1 cellular context compared by ENCODE assay signal in the genomic region with DNA sequence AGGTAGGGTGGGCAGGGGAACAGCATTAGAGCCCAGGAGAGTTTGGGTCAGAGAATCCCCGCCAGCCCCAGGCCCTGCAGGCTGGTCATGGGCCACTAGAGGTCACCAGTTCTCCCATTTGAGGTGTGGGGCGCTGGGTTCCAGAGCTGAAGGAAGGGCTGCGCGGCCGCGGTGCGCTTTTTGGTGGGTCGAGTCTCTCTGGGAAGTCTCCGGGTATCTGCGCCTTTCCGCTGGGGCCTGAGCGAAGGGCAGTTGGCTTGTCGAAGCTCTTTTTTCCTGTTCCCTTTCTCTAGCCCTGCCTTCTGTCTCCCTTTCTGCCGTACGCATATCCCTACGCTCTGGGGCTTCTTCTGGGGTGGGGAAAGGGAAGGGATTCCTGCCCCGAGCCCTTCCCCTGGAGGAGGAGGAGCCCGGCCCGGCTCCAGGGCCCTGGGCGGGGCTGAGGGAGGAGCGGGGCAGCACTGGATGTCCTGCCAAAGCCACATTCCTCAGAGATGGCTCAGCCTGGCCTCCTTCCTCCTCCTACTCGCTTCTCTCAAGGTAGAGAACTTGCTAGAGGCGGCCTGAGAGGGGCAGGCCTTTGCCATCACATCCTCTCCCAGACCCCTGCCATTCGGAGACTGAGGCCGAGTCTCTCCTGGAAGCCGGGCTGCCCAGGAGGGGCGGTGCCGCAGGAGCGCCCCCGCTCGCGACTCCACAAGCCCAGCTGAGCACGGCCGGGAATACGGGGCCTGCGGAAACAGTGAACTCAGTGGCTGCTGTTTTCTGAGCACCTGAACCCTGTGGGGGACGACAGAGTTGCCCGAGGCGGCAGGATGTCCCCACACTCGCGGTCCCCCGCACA.
TF ChIP-seq lines count a peak whose summit lies in the region.

No MANE protein-coding gene starts in this region.

TF ChIP-seq in HepG2, 621 proteins besides CTCF, POLR2A, EP300 and RAD21 (continued from another document and continues in another):
- TF ChIP-seq, protein P1, sequence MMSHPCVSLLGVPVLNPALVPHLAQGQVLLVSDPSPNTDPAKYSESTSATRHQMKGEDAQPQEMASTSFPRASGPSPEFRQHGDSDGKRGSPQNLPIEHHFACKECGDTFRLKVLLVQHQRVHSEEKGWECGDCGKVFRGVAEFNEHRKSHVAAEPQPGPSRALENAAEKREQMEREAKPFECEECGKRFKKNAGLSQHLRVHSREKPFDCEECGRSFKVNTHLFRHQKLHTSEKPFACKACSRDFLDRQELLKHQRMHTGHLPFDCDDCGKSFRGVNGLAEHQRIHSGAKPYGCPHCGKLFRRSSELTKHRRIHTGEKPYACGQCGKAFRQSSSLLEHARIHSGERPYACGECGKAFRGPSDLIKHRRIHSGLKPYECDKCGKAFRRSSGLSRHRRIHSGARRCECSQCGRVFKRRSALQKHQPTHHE (CRISPR knock-in tag; IDR thresholded peaks at IDR 0.05; ENCODE audit: borderline replicate concordance) = peak; percentile 51; the same call in 1 of the 2 replicates
- TF ChIP-seq ZNF468 (CRISPR knock-in tag; IDR thresholded peaks at IDR 0.05) (no peak), DNMT3B (CRISPR knock-in tag; conservative IDR thresholded peaks at IDR 0.05) (no peak), ZNF629 (CRISPR knock-in tag; conservative IDR thresholded peaks at IDR 0.05) (no peak), NCOR1 (IDR thresholded peaks at IDR 0.05; ENCODE audit: borderline replicate concordance, low read length) (no peak; the same call in 1 of the 2 replicates), MATR3 (CRISPR knock-in tag; IDR thresholded peaks at IDR 0.05) (no peak), PRMT3 (CRISPR knock-in tag; IDR thresholded peaks at IDR 0.05; ENCODE audit: borderline replicate concordance, low read depth) (no peak), BHLHE40 (IDR thresholded peaks at IDR 0.05; ENCODE audit: low read length) (no peak), GTF2F1 (IDR thresholded peaks at IDR 0.05; ENCODE audit: low read length) (no peak), ZNF136 (CRISPR knock-in tag; IDR thresholded peaks at IDR 0.05; ENCODE audit: low read depth) (no peak), HNRNPUL1 (IDR thresholded peaks at IDR 0.05; ENCODE audit: low read depth, low read length) (no peak), CCDC6 (CRISPR knock-in tag; IDR thresholded peaks at IDR 0.05) (no peak), ZFP62 (CRISPR knock-in tag; IDR thresholded peaks at IDR 0.05) (no peak), ZNF562 (CRISPR knock-in tag; IDR thresholded peaks at IDR 0.05; ENCODE audit: borderline replicate concordance) (no peak), BRCA1 (CRISPR knock-in tag; IDR thresholded peaks at IDR 0.05) (no peak), MIER3 (CRISPR knock-in tag; IDR thresholded peaks at IDR 0.05; ENCODE audit: borderline replicate concordance) (no peak), TSC22D2 (CRISPR knock-in tag; IDR thresholded peaks at IDR 0.05; ENCODE audit: borderline replicate concordance) (no peak; the same call in 1 of the 2 replicates), HES4 (CRISPR knock-in tag; IDR thresholded peaks at IDR 0.05; ENCODE audit: borderline replicate concordance) (no peak), PRPF4 (IDR thresholded peaks at IDR 0.05; ENCODE audit: low read depth, low read length, poor library complexity, severe bottlenecking) (no peak), ZNF234 (CRISPR knock-in tag; conservative IDR thresholded peaks at IDR 0.05) (no peak; the same call in 1 of the 2 replicates), ZNF556 (CRISPR knock-in tag; IDR thresholded peaks at IDR 0.05; ENCODE audit: borderline replicate concordance) (no peak), PHB2 (IDR thresholded peaks at IDR 0.05; ENCODE audit: partially characterized antibody) (no peak), ATRX (CRISPR knock-in tag; IDR thresholded peaks at IDR 0.05; ENCODE audit: borderline replicate concordance) (no peak), SCMH1 (CRISPR knock-in tag; IDR thresholded peaks at IDR 0.05; ENCODE audit: borderline replicate concordance) (no peak), TRIM24 (CRISPR knock-in tag; IDR thresholded peaks at IDR 0.05) (no peak)
- TF ChIP-seq, protein P2, sequence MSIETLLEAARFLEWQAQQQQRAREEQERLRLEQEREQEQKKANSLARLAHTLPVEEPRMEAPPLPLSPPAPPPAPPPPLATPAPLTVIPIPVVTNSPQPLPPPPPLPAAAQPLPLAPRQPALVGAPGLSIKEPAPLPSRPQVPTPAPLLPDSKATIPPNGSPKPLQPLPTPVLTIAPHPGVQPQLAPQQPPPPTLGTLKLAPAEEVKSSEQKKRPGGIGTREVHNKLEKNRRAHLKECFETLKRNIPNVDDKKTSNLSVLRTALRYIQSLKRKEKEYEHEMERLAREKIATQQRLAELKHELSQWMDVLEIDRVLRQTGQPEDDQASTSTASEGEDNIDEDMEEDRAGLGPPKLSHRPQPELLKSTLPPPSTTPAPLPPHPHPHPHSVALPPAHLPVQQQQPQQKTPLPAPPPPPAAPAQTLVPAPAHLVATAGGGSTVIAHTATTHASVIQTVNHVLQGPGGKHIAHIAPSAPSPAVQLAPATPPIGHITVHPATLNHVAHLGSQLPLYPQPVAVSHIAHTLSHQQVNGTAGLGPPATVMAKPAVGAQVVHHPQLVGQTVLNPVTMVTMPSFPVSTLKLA (IDR thresholded peaks at IDR 0.05) = no peak
- TF ChIP-seq, protein P3, sequence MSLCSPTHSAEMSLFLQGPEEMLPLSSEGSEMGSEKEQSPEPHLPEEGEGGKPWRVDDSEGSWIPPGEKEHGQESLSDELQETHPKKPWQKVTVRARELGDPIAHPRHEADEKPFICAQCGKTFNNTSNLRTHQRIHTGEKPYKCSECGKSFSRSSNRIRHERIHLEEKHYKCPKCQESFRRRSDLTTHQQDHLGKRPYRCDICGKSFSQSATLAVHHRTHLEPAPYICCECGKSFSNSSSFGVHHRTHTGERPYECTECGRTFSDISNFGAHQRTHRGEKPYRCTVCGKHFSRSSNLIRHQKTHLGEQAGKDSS (CRISPR knock-in tag; IDR thresholded peaks at IDR 0.05; ENCODE audit: borderline replicate concordance, low read depth) = peak; percentile 24; the same call in 1 of the 2 replicates
- TF ChIP-seq, protein P4, sequence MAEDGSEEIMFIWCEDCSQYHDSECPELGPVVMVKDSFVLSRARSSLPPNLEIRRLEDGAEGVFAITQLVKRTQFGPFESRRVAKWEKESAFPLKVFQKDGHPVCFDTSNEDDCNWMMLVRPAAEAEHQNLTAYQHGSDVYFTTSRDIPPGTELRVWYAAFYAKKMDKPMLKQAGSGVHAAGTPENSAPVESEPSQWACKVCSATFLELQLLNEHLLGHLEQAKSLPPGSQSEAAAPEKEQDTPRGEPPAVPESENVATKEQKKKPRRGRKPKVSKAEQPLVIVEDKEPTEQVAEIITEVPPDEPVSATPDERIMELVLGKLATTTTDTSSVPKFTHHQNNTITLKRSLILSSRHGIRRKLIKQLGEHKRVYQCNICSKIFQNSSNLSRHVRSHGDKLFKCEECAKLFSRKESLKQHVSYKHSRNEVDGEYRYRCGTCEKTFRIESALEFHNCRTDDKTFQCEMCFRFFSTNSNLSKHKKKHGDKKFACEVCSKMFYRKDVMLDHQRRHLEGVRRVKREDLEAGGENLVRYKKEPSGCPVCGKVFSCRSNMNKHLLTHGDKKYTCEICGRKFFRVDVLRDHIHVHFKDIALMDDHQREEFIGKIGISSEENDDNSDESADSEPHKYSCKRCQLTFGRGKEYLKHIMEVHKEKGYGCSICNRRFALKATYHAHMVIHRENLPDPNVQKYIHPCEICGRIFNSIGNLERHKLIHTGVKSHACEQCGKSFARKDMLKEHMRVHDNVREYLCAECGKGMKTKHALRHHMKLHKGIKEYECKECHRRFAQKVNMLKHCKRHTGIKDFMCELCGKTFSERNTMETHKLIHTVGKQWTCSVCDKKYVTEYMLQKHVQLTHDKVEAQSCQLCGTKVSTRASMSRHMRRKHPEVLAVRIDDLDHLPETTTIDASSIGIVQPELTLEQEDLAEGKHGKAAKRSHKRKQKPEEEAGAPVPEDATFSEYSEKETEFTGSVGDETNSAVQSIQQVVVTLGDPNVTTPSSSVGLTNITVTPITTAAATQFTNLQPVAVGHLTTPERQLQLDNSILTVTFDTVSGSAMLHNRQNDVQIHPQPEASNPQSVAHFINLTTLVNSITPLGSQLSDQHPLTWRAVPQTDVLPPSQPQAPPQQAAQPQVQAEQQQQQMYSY (CRISPR knock-in tag; IDR thresholded peaks at IDR 0.05) = peak; percentile 39; the same call in 1 of the 2 replicates
- TF ChIP-seq, protein P5, sequence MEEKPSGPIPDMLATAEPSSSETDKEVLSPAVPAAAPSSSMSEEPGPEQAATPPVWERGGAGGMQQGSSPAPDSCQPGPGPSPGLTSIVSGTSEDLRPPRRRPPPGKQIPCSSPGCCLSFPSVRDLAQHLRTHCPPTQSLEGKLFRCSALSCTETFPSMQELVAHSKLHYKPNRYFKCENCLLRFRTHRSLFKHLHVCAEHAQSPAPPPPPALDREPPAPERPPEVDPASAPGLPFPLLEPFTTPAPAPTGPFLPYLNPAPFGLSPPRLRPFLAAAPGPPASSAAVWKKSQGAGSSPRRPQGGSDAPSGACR (CRISPR knock-in tag; IDR thresholded peaks at IDR 0.05) = no peak
- TF ChIP-seq, protein P6, sequence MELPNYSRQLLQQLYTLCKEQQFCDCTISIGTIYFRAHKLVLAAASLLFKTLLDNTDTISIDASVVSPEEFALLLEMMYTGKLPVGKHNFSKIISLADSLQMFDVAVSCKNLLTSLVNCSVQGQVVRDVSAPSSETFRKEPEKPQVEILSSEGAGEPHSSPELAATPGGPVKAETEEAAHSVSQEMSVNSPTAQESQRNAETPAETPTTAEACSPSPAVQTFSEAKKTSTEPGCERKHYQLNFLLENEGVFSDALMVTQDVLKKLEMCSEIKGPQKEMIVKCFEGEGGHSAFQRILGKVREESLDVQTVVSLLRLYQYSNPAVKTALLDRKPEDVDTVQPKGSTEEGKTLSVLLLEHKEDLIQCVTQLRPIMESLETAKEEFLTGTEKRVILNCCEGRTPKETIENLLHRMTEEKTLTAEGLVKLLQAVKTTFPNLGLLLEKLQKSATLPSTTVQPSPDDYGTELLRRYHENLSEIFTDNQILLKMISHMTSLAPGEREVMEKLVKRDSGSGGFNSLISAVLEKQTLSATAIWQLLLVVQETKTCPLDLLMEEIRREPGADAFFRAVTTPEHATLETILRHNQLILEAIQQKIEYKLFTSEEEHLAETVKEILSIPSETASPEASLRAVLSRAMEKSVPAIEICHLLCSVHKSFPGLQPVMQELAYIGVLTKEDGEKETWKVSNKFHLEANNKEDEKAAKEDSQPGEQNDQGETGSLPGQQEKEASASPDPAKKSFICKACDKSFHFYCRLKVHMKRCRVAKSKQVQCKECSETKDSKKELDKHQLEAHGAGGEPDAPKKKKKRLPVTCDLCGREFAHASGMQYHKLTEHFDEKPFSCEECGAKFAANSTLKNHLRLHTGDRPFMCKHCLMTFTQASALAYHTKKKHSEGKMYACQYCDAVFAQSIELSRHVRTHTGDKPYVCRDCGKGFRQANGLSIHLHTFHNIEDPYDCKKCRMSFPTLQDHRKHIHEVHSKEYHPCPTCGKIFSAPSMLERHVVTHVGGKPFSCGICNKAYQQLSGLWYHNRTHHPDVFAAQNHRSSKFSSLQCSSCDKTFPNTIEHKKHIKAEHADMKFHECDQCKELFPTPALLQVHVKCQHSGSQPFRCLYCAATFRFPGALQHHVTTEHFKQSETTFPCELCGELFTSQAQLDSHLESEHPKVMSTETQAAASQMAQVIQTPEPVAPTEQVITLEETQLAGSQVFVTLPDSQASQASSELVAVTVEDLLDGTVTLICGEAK (IDR thresholded peaks at IDR 0.05) = no peak
- TF ChIP-seq, protein P6 (CRISPR knock-in tag; IDR thresholded peaks at IDR 0.05) = no peak
- TF ChIP-seq, protein P7, sequence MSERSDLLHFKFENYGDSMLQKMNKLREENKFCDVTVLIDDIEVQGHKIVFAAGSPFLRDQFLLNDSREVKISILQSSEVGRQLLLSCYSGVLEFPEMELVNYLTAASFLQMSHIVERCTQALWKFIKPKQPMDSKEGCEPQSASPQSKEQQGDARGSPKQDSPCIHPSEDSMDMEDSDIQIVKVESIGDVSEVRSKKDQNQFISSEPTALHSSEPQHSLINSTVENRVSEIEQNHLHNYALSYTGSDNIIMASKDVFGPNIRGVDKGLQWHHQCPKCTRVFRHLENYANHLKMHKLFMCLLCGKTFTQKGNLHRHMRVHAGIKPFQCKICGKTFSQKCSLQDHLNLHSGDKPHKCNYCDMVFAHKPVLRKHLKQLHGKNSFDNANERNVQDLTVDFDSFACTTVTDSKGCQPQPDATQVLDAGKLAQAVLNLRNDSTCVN (CRISPR knock-in tag; IDR thresholded peaks at IDR 0.05; ENCODE audit: borderline replicate concordance) = peak; percentile 58; the same call in 1 of the 2 replicates
- TF ChIP-seq, protein P8, sequence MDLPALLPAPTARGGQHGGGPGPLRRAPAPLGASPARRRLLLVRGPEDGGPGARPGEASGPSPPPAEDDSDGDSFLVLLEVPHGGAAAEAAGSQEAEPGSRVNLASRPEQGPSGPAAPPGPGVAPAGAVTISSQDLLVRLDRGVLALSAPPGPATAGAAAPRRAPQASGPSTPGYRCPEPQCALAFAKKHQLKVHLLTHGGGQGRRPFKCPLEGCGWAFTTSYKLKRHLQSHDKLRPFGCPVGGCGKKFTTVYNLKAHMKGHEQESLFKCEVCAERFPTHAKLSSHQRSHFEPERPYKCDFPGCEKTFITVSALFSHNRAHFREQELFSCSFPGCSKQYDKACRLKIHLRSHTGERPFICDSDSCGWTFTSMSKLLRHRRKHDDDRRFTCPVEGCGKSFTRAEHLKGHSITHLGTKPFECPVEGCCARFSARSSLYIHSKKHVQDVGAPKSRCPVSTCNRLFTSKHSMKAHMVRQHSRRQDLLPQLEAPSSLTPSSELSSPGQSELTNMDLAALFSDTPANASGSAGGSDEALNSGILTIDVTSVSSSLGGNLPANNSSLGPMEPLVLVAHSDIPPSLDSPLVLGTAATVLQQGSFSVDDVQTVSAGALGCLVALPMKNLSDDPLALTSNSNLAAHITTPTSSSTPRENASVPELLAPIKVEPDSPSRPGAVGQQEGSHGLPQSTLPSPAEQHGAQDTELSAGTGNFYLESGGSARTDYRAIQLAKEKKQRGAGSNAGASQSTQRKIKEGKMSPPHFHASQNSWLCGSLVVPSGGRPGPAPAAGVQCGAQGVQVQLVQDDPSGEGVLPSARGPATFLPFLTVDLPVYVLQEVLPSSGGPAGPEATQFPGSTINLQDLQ (CRISPR knock-in tag; IDR thresholded peaks at IDR 0.05) = no peak
